In genomic region chr4:92091335-92091734, GRCh38 we compare ENCODE assay signal across 1 cellular context.
TF ChIP-seq lines count a peak whose summit lies in the region.

No MANE protein-coding gene starts in this region.

TF ChIP-seq in HEK293, 187 proteins besides CTCF, POLR2A, EP300 and RAD21 (continued from another document):
- TF ChIP-seq ZBTB44 (tag by site-specific recombination; IDR thresholded peaks at IDR 0.05) (no peak), ZNF311 (tag by site-specific recombination; IDR thresholded peaks at IDR 0.05; ENCODE audit: borderline replicate concordance) (no peak)
